Comparison of ENCODE assay signal across 8 cellular contexts in the genomic region with DNA sequence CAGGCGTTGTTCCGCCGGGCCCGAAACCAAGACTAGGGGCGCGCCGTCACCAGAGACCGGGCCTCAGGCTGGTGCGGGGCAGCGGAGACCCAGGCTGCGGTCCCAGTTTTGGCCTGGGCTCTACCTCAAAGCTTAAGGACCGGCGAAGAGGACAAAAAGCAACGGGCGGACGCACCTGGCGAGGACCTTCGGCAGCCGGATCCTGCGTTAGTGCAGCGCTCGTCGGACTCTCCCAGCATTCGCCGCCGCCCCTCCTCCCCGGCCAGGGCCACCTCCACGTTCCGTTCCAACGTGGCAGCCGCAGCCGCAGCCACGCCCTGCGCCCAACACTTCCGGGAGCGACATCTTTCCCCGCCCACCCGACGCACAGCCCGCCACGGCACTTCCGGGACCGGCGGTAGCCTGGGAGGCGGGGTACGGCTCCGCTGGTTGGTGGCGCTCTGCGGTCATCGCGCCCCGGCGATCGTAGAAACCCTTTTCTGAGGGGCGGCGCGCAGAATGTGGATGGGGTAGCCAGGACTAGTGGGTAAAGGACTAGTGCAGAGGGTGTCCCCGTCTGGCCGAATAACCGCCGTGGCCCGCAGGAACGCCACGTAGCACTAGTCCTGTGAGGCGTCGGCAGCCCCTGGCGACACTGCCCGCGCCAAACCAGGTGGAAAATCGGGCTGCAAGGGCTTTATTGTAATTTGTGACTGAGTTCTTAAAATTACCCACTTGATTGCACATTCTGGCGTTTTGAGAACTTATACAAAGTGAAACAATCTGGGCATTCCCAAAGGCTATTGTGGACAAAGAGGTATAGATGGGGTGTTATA. TPM values are rescaled to one million over a fixed set of nuclear protein-coding genes. Genes with fewer than 3 reads are reported as not detected.
DNase-seq lines count a peak whose midpoint lies in the region; ATAC-seq, FAIRE-seq and TF ChIP-seq lines count a peak whose summit lies in the region.

A gene with protein sequence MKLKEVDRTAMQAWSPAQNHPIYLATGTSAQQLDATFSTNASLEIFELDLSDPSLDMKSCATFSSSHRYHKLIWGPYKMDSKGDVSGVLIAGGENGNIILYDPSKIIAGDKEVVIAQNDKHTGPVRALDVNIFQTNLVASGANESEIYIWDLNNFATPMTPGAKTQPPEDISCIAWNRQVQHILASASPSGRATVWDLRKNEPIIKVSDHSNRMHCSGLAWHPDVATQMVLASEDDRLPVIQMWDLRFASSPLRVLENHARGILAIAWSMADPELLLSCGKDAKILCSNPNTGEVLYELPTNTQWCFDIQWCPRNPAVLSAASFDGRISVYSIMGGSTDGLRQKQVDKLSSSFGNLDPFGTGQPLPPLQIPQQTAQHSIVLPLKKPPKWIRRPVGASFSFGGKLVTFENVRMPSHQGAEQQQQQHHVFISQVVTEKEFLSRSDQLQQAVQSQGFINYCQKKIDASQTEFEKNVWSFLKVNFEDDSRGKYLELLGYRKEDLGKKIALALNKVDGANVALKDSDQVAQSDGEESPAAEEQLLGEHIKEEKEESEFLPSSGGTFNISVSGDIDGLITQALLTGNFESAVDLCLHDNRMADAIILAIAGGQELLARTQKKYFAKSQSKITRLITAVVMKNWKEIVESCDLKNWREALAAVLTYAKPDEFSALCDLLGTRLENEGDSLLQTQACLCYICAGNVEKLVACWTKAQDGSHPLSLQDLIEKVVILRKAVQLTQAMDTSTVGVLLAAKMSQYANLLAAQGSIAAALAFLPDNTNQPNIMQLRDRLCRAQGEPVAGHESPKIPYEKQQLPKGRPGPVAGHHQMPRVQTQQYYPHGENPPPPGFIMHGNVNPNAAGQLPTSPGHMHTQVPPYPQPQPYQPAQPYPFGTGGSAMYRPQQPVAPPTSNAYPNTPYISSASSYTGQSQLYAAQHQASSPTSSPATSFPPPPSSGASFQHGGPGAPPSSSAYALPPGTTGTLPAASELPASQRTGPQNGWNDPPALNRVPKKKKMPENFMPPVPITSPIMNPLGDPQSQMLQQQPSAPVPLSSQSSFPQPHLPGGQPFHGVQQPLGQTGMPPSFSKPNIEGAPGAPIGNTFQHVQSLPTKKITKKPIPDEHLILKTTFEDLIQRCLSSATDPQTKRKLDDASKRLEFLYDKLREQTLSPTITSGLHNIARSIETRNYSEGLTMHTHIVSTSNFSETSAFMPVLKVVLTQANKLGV (minus strand): TSS at position 241 of the 815 bp plus-strand sequence. CDS start 9,217 bp downstream, outside the sequence.

- peak within 1 kb of the TSS; percentile 99 for H3K9ac ChIP-seq in mammary epithelial cell (ENCODE audit: insufficient read depth, low read length)
- peak within 1 kb of the TSS; percentile 94 for H3K9ac ChIP-seq in iPS-20b (ENCODE audit: low read depth, low read length)

- in situ Hi-C loops in ACHN (cut with HindIII; ENCODE audit: low pct_ligation_motif_present, low pct_unique_long_range_greater_than_20kb, low sequenced_read_pairs): no loop called here
- in situ Hi-C loops in mammary epithelial cell (cut with MboI; ENCODE audit: low sequenced_read_pairs in 2 of 2): loop anchor here in 1 of 2 donors (5.0 kb wide), 1 partner anchor 121 kb away; the partner anchor contains the start of gene LIN54

- H3K79me2 ChIP-seq in mammary epithelial cell (ENCODE audit: insufficient read depth, low read length): peaks cover 86% of the 10 kb centered on the region

- under 1% methylated on average over 22 of the region's 71 CpGs for WGBS in mammary epithelial cell (ENCODE audit: low coverage, missing lambda C conversion rate)
- WGBS in small intestine, 3 donors: 0% methylated on average over 69 to 71 of the region's 71 CpGs

- CTCF ChIA-PET in mammary epithelial cell (lab: Charles Lee; ENCODE audit: low non-redundant PET): interaction anchor here (0.7 kb wide), 1 partner anchor 63 kb away, joined by 4 read pairs; no protein-coding TSS in a partner anchor

- dilution Hi-C loops in mammary epithelial cell (cut with HindIII; ENCODE audit: low sequenced_read_pairs): loop anchor here (5.0 kb wide), 1 partner anchor 44 kb away; no protein-coding TSS in a partner anchor

- peak within 1 kb of the TSS; percentile 93 for H2AFZ ChIP-seq in mammary epithelial cell (ENCODE audit: low read depth, low read length)

- H3K9me3 ChIP-seq in WERI-Rb-1 (ENCODE audit: severe bottlenecking) (no peaks in the 10 kb centered on the region), mammary epithelial cell (replicated peaks; ENCODE audit: insufficient read depth, low read length) (no peaks in the 10 kb centered on the region), iPS-20b (ENCODE audit: insufficient read depth, low read depth, low read length) (no peaks in the 10 kb centered on the region), small intestine (ENCODE audit: control insufficient read depth, low read depth) (no peaks in the 10 kb centered on the region)

- peak; percentile 94 for DNase-seq in ACHN
- peak; percentile 71 for DNase-seq in NCI-H2196 treated with DMSO at 0.1 percent for 48 hours (lab: John Stamatoyannopoulos, UW; ENCODE audit: unreplicated experiment)
- peak; percentile 97 for DNase-seq in WERI-Rb-1
- DNase-seq in mammary epithelial cell: peak; percentile 95
- peak; percentile 96 for DNase-seq in small intestine

- no peak for FAIRE-seq in small intestine (lab: Jason Lieb, UNC)

- peaks cover 34% of the 10 kb centered on the region for H3K36me3 ChIP-seq in WERI-Rb-1
- peaks cover 6% of the 10 kb centered on the region for H3K36me3 ChIP-seq in mammary epithelial cell (ENCODE audit: insufficient read depth, low read length)
- peaks cover 36% of the 10 kb centered on the region for H3K36me3 ChIP-seq in iPS-20b (ENCODE audit: insufficient read depth, low read depth, low read length)
- peaks cover 5 to 6% of the 10 kb centered on the region in 2 donors for H3K36me3 ChIP-seq in small intestine (ENCODE audit: control insufficient read depth in 2 of 2, insufficient read depth in 2 of 2, low read length in 2 of 2)

- no peaks in the 10 kb centered on the region for H4K20me1 ChIP-seq in mammary epithelial cell (ENCODE audit: insufficient read depth, low read length)

- H3K4me1 ChIP-seq in mammary epithelial cell (ENCODE audit: insufficient read depth, low read length) (peaks cover 31% of the 10 kb centered on the region), iPS-20b (ENCODE audit: insufficient read depth, low read length) (0 out of 2 replicates have a peak, but pooled peaks cover 6% of the 10 kb centered on the region), small intestine (ENCODE audit: control insufficient read depth in 2 of 2, insufficient read depth in 1 of 2, low read depth in 1 of 2, low read length in 1 of 2) (peaks cover 5 to 8% of the 10 kb centered on the region in 2 donors)

- H3K27me3 ChIP-seq in WERI-Rb-1 (ENCODE audit: insufficient read depth, low read depth, severe bottlenecking): no peaks in the 10 kb centered on the region
- H3K27me3 ChIP-seq in mammary epithelial cell (ENCODE audit: insufficient read depth, low read length): no peaks in the 10 kb centered on the region
- H3K27me3 ChIP-seq in iPS-20b (ENCODE audit: insufficient read depth, low read length): no peaks in the 10 kb centered on the region
- no peaks in the 10 kb centered on the region for H3K27me3 ChIP-seq in small intestine (ENCODE audit: control insufficient read depth in 2 of 2, insufficient read depth in 2 of 2, low read length in 2 of 2)

- peak within 1 kb of the TSS; percentile 100 for H3K4me3 ChIP-seq in WERI-Rb-1 (ENCODE audit: low read depth, low read length)
- peak within 1 kb of the TSS; percentile 65 to 97 (median 92) for H3K4me3 ChIP-seq in mammary epithelial cell (replicated peaks in 1 of 3; ENCODE audit: insufficient read depth in 1 of 3, low read depth in 2 of 3, low read length in 3 of 3)
- H3K4me3 ChIP-seq in iPS-20b (ENCODE audit: low read length): peak within 1 kb of the TSS; percentile 87
- peak within 1 kb of the TSS; percentile 75 to 94 for H3K4me3 ChIP-seq in small intestine (ENCODE audit: low read depth in 1 of 2, low read length in 2 of 2)

- TF ChIP-seq CTCF in WERI-Rb-1 (IDR thresholded peaks at IDR 0.05; ENCODE audit: low read depth, low read length) (no peak), mammary epithelial cell (conservative IDR thresholded peaks at IDR 0.05 in 1 of 2, IDR thresholded peaks at IDR 0.05 in 1 of 2; ENCODE audit: extremely low read depth in 1 of 2, insufficient read depth in 1 of 2, low read depth in 1 of 2, low read length in 2 of 2) (peak in 1 of 2 donors; percentile 7)

- ATAC-seq in GM18873 (IDR thresholded peaks at IDR 0.05; ENCODE audit: low FRiP score, unreplicated experiment) (peak; percentile 83), HG03139 (IDR thresholded peaks at IDR 0.05; ENCODE audit: unreplicated experiment) (peak; percentile 90)

- peak within 1 kb of the TSS; percentile 89 for H3K27ac ChIP-seq in WERI-Rb-1
- H3K27ac ChIP-seq in mammary epithelial cell (ENCODE audit: insufficient read depth, low read depth, low read length): peak within 1 kb of the TSS; percentile 98
- peak within 1 kb of the TSS; percentile 79 for H3K27ac ChIP-seq in iPS-20b (ENCODE audit: low read length)
- H3K27ac ChIP-seq in small intestine (ENCODE audit: low read depth in 1 of 2, low read length in 1 of 2): peak within 1 kb of the TSS; percentile 99

- TSS peak; percentile 80 for BruUV-seq in mammary epithelial cell (replicated peaks; lab: Mats Ljungman, UMichigan)

- intact Hi-C loops in mammary epithelial cell (cut with micrococcal nuclease): loop anchor here (1.0 to 10.0 kb wide), 4 partner anchors 9 to 516 kb away; partner anchors contain the start of genes HNRNPD and THAP9

- H3K4me2 ChIP-seq in mammary epithelial cell (ENCODE audit: insufficient read depth, low read depth, low read length): peak within 1 kb of the TSS; percentile 94

RNA-seq across cellular contexts. Expression of the gene that starts here (rescaled TPM):
- 100 to 1,000 TPM; 204 to 225 TPM for total RNA-seq in mammary epithelial cell
- 149 TPM for polyA plus RNA-seq in mammary epithelial cell
- polyA minus RNA-seq in mammary epithelial cell: 157 TPM
- polyA plus RNA-seq in small intestine: 100 to 1,000 TPM in 2 of 3 donors, 10 to 100 TPM in 1; 95.3 to 204 (median 124) TPM

Comparison
In these comparisons a context has a peak if more than half of its experiments do, and no peak if none do; other contexts are left out.
1. Peak in every context shown above with its lines: DNase-seq, ATAC-seq, H3K4me3 ChIP-seq and H3K27ac ChIP-seq.